ENCODE assay signal across 8 cellular contexts in genomic region chr19:11766597-11767591, GRCh38. TPM values are rescaled to one million over a fixed set of nuclear protein-coding genes. Genes with fewer than 3 reads are reported as not detected.
A peak's percentile ranks its signal among the peaks of the same experiment; 100 is the strongest.
DNase-seq lines count a peak whose midpoint lies in the region; ATAC-seq and TF ChIP-seq lines count a peak whose summit lies in the region.

Gene ZNF441, plus strand, starts transcription at chr19:11767000. Its CDS starts 194 bp downstream, at chr19:11767194.

- peaks cover 0 to 22% (median 12%) of the 10 kb centered on the region in 12 donors for H3K4me1 ChIP-seq in heart left ventricle
- peaks cover 0 to 20% (median 6%) of the 10 kb centered on the region in 4 donors for H3K4me1 ChIP-seq in tibial nerve

- TF ChIP-seq POLR2A in heart left ventricle (IDR thresholded peaks at IDR 0.05) (peak in 1 of 2 donors; percentile 92), tibial nerve (IDR thresholded peaks at IDR 0.05) (peak; percentile 38 to 86)

- ATAC-seq in HG02623 (IDR thresholded peaks at IDR 0.05; ENCODE audit: unreplicated experiment) (peak; percentile 91), heart left ventricle (peak; percentile 99 to 100 (median 100))

- H3K27me3 ChIP-seq in heart left ventricle (no peaks in the 10 kb centered on the region), tibial nerve (no peaks in the 10 kb centered on the region)

- DNase-seq in GM10266 (ENCODE audit: extremely low spot score): peak; percentile 94
- peak; percentile 89 for DNase-seq in NCI-H128 (lab: John Stamatoyannopoulos, UW; ENCODE audit: unreplicated experiment)
- peak; percentile 78 for DNase-seq in T follicular helper cell (ENCODE audit: low read depth)
- peak; percentile 97 to 98 (median 98) for DNase-seq in heart left ventricle
- peak; percentile 97 for DNase-seq in pons (ENCODE audit: low spot score)
- peak; percentile 99 to 100 for DNase-seq in tibial nerve (ENCODE audit: low spot score in 2 of 2)

- H3K4me3 ChIP-seq in heart left ventricle (peak within 1 kb of the TSS; percentile 58 to 97 (median 86)), tibial nerve (peak within 1 kb of the TSS; percentile 48 to 97 (median 90))

- TF ChIP-seq CTCF in GM10266 (IDR thresholded peaks at IDR 0.05; ENCODE audit: control insufficient read depth, insufficient read depth, low read depth, missing control alignments): no peak
- peak in 1 of 12 donors; percentile 6 for TF ChIP-seq CTCF in heart left ventricle (IDR thresholded peaks at IDR 0.05)
- TF ChIP-seq CTCF in tibial nerve (IDR thresholded peaks at IDR 0.05): peak in 2 of 5 experiments; percentile 31 to 34

- 0% methylated on average over 47 to 61 of the region's 61 CpGs for WGBS in adipose tissue, 3 donors
- WGBS in heart left ventricle, 4 donors: 0 to 1% (median 0%) methylated on average over 36 to 61 of the region's 61 CpGs
- WGBS in tibial nerve, 2 donors: 0 to 1% methylated on average over 29 to 54 of the region's 61 CpGs

- intact Hi-C loops in heart left ventricle (cut with DNase I): loop anchor here in 6 of 10 donors (1.0 to 10.0 kb wide), 5 partner anchors 28 to 75 kb away; partner anchors contain the start of gene ZNF823 (in 3 of the 6)

- peak; percentile 37 to 97 for TF ChIP-seq EP300 in tibial nerve (IDR thresholded peaks at IDR 0.05)

- H3K9me3 ChIP-seq in heart left ventricle (peaks cover 0 to 39% (median 2%) of the 10 kb centered on the region in 12 donors), tibial nerve (peaks cover 0 to 25% (median 2%) of the 10 kb centered on the region in 4 donors)

- H3K27ac ChIP-seq in adipose tissue (ENCODE audit: low read depth, low read length) (peak within 1 kb of the TSS; percentile 73), heart left ventricle (peak within 1 kb of the TSS; percentile 67 to 97 (median 93)), tibial nerve (peak within 1 kb of the TSS; percentile 68 to 98 (median 95))

- H3K36me3 ChIP-seq in heart left ventricle: no peaks in the 10 kb centered on the region
- H3K36me3 ChIP-seq in tibial nerve: peaks cover 0 to 21% (median 0%) of the 10 kb centered on the region in 3 donors

RNA-seq across cellular contexts. Expression of gene ZNF441, which starts in this region (rescaled TPM):
- polyA plus RNA-seq in adipose tissue (1 to 10 TPM; 1.2 to 2.4 (median 1.9) TPM), heart left ventricle (1 to 10 TPM; 2.4 to 2.5 TPM)
- total RNA-seq in heart left ventricle (1 to 10 TPM; 2.6 to 9.3 (median 4.9) TPM), tibial nerve (10 to 100 TPM; 13.8 to 18.1 (median 15.8) TPM)

Comparison
In these comparisons a context has a peak if more than half of its experiments do, and no peak if none do; other contexts are left out.
1. Peak in every context shown above with its lines: DNase-seq, ATAC-seq, H3K4me3 ChIP-seq and H3K27ac ChIP-seq.